Comparison of ENCODE assay signal across 8 cellular contexts in the genomic region with DNA sequence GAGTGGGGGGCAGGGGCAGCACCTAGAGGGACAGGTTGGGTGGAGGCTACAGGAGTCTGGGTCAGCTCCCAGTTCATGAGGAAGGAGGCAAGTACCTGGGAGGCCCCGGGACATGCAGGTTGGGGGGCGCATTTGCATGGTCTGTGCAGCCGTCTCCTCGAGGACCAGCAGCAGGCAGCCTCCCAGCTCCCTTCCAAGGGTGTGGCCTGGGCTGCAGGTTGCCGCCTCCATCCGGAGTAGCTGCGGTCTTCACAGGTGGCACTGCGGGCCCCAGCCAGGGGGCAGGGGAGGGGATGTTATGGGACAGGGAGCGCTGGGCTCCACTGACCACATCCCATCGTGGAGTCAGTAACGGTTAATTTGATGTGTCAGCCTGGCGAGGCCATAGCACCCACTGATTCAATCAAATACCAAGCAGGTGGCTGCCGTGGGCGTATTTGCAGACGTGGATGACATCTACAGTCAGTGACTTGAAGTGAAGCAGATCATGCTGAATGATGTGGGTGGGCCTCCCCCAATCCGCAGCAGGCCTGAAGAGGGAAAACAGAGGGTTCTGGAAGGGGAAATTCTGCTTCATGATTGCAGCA.
DNase-seq lines count a peak whose midpoint lies in the region; ATAC-seq and TF ChIP-seq lines count a peak whose summit lies in the region.

No MANE protein-coding gene starts in this region.

- H3K27ac ChIP-seq in hepatocyte = no peak overlapping the region

- no peaks in the 10 kb centered on the region for H3K27me3 Mint-ChIP-seq in T-helper 2 cell treated with Interferon-gamma antibody and Interleukin-4, amounts not matched to agents 5 μg/mL and 100 μg/mL, for 36 hours (ENCODE audit: low read depth)

- no peaks in the 10 kb centered on the region for H3K79me2 ChIP-seq in hepatocyte

- H3K4me3 Mint-ChIP-seq in T-helper 2 cell treated with Interferon-gamma antibody and Interleukin-4, amounts not matched to agents 5 μg/mL and 100 μg/mL, for 36 hours = no peak overlapping the region

- H3K27ac Mint-ChIP-seq in T-helper 2 cell treated with Interferon-gamma antibody and Interleukin-4, amounts not matched to agents 5 μg/mL and 100 μg/mL, for 36 hours = no peak overlapping the region

- no peaks in the 10 kb centered on the region for H3K9me3 ChIP-seq in hepatocyte (ENCODE audit: low read depth)

- H3K36me3 Mint-ChIP-seq in T-helper 2 cell treated with Interferon-gamma antibody and Interleukin-4, amounts not matched to agents 5 μg/mL and 100 μg/mL, for 36 hours (ENCODE audit: low read depth) = no peaks in the 10 kb centered on the region

- no peaks in the 10 kb centered on the region for H3K27me3 ChIP-seq in hepatocyte

- H4K20me1 ChIP-seq in hepatocyte (ENCODE audit: insufficient read depth, poor library complexity, severe bottlenecking) = no peaks in the 10 kb centered on the region

- H3K9me3 Mint-ChIP-seq in T-helper 2 cell treated with Interferon-gamma antibody and Interleukin-4, amounts not matched to agents 5 μg/mL and 100 μg/mL, for 36 hours = no peaks in the 10 kb centered on the region

- H3K4me2 ChIP-seq in hepatocyte = no peak overlapping the region

- ATAC-seq in GM21529 (IDR thresholded peaks at IDR 0.05; ENCODE audit: unreplicated experiment) (peak; percentile 86), GM21367 (IDR thresholded peaks at IDR 0.05; ENCODE audit: unreplicated experiment) (no peak), GM21737 (IDR thresholded peaks at IDR 0.05; ENCODE audit: unreplicated experiment) (no peak)

- H3K4me1 Mint-ChIP-seq in T-helper 2 cell treated with Interferon-gamma antibody and Interleukin-4, amounts not matched to agents 5 μg/mL and 100 μg/mL, for 36 hours (ENCODE audit: low read depth) = no peaks in the 10 kb centered on the region

- WGBS in hepatocyte (ENCODE audit: low lambda C conversion rate, missing lambda C conversion rate) = 89% methylated on average over 16 of the region's 16 CpGs

- DNase-seq in T-helper 2 cell treated with Interferon-gamma antibody and Interleukin-4, amounts not matched to agents 5 μg/mL and 100 μg/mL, for 36 hours (ENCODE audit: low spot score) = peak; percentile 84
- DNase-seq in effector CD4-positive, alpha-beta T cell = peak; percentile 40
- peak; percentile 68 to 93 for DNase-seq in stimulated activated CD8-positive, alpha-beta memory T cell treated with anti-CD3 and anti-CD28 coated beads, Interleukin-7, amount 100 ng/mL, for 48 hours (ENCODE audit: extremely low read depth in 1 of 2, low read depth in 1 of 2)
- DNase-seq in hepatocyte (ENCODE audit: low spot score) (no peak), NCI-H2081 treated with DMSO at 0.1 percent for 48 hours (lab: John Stamatoyannopoulos, UW) (no peak)

- no peak overlapping the region for H3K4me3 ChIP-seq in hepatocyte

- H3K4me1 ChIP-seq in hepatocyte (ENCODE audit: insufficient read depth) = no peaks in the 10 kb centered on the region

- no peak overlapping the region for H2AFZ ChIP-seq in hepatocyte

- no peaks in the 10 kb centered on the region for H3K9me2 ChIP-seq in hepatocyte (replicated peaks; ENCODE audit: insufficient read depth)

- H3K36me3 ChIP-seq in hepatocyte (replicated peaks; ENCODE audit: insufficient read depth, low read depth) = no peaks in the 10 kb centered on the region

- no peak for TF ChIP-seq CTCF in hepatocyte (IDR thresholded peaks at IDR 0.05; ENCODE audit: poor library complexity)

Comparison
In these comparisons a context has a peak if more than half of its experiments do, and no peak if none do; other contexts are left out.
1. DNase-seq: peak in T-helper 2 cell treated with Interferon-gamma antibody and Interleukin-4, amounts not matched to agents 5 μg/mL and 100 μg/mL, for 36 hours (single experiment), effector CD4-positive, alpha-beta T cell (single experiment) and stimulated activated CD8-positive, alpha-beta memory T cell treated with anti-CD3 and anti-CD28 coated beads, Interleukin-7, amount 100 ng/mL, for 48 hours (2 of 2); none in hepatocyte (single experiment) and NCI-H2081 treated with DMSO at 0.1 percent for 48 hours (single experiment).